ENCODE assay signal across 7 cellular contexts in the genomic region with DNA sequence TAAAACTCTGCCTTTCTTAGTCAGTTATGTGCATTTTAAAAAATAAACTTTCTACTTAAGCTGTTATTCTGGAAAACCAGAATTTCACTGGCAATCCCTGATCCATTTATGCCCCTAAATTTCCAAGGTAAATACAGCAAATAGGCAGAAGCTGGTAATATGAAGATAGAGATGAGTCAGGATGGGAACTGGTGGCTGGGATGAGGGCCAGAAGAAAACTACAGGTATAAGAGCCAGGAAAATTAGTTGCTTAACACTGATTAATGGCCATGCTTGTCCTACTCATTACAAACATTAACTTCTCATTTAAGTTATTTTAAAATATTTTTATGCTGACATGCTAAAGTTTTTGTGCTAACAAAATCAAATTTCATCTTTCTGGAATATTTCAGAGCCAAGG. TPM values are rescaled to one million over a fixed set of nuclear protein-coding genes. Genes with fewer than 3 reads are reported as not detected.
"Had no signal": no experiment of that assay in that cellular context is flagged by ENCODE, and none has a peak within 500 bp of the region (broad histone marks: within the 10 kb centered on the region; RNA-seq: fewer than 3 reads in every experiment).

No MANE protein-coding gene starts in this region.

RNA-seq across cellular contexts. Expression of a gene that starts 37.1 kb away (rescaled TPM):
- total RNA-seq: GM23248, GM23338, H1, H4, H7, H9, HFFc6 had no signal
